ENCODE assay signal across 19 cellular contexts in genomic region chr1:230422221-230422981, GRCh38. TPM values are rescaled to one million over a fixed set of nuclear protein-coding genes. Genes with fewer than 3 reads are reported as not detected.
DNase-seq lines count a peak whose midpoint lies in the region; ATAC-seq and TF ChIP-seq lines count a peak whose summit lies in the region.
"Had no signal": no experiment of that assay in that cellular context is flagged by ENCODE, and none has a peak within 500 bp of the region (broad histone marks: within the 10 kb centered on the region; RNA-seq: fewer than 3 reads in every experiment).

No MANE protein-coding gene starts in this region.

- peak overlapping the region; percentile 47 for H3K4me3 Mint-ChIP-seq in natural killer cell
- H3K4me3 Mint-ChIP-seq in natural killer cell treated with Interleukin-12 subunit alpha and Interleukin-12 subunit beta and Interleukin-15 and Interleukin-18, amount 100 ng/mL, for 72 hours: no peak overlapping the region
- no peak overlapping the region for H3K4me3 Mint-ChIP-seq in osteocyte (ENCODE audit: unreplicated experiment)
- H3K4me3 Mint-ChIP-seq: memory B cell had no signal

- ATAC-seq in natural killer cell (no peak), GM19035 (IDR thresholded peaks at IDR 0.05; ENCODE audit: unreplicated experiment) (no peak), aorta (ENCODE audit: low FRiP score) (no peak)
- ATAC-seq in natural killer cell treated with Interleukin-12 subunit alpha and Interleukin-12 subunit beta and Interleukin-15 and Interleukin-18, amount 100 ng/mL, for 72 hours: no peak
- ATAC-seq: gastrocnemius medialis had no signal

- H3K4me3 ChIP-seq in esophagus muscularis mucosa: no peak overlapping the region
- H3K4me3 ChIP-seq in aorta (ENCODE audit: low read length in 2 of 2): no peak overlapping the region
- H3K4me3 ChIP-seq: cardiac muscle cell, gastrocnemius medialis, MG63 had no signal

- intact Hi-C loops in natural killer cell (cut with micrococcal nuclease) (no loop called here), esophagus muscularis mucosa (cut with DNase I) (no loop called here), aorta (cut with DNase I) (no loop called here)

- TF ChIP-seq CTCF in natural killer cell (IDR thresholded peaks at IDR 0.05): no peak
- TF ChIP-seq CTCF in esophagus muscularis mucosa (IDR thresholded peaks at IDR 0.05): no peak
- no peak for TF ChIP-seq CTCF in osteocyte (IDR thresholded peaks at IDR 0.05)

- H3K27me3 Mint-ChIP-seq in natural killer cell (ENCODE audit: low read depth in 2 of 2): peaks cover 41 to 56% of the 10 kb centered on the region in 2 donors
- H3K27me3 Mint-ChIP-seq in natural killer cell treated with Interleukin-12 subunit alpha and Interleukin-12 subunit beta and Interleukin-15 and Interleukin-18, amount 100 ng/mL, for 72 hours: peaks cover 40 to 56% of the 10 kb centered on the region in 2 donors
- peaks cover 63% of the 10 kb centered on the region for H3K27me3 Mint-ChIP-seq in osteocyte (ENCODE audit: unreplicated experiment)

- peaks cover 2% of the 10 kb centered on the region in 2 donors for H3K9me3 Mint-ChIP-seq in natural killer cell
- peaks cover 5% of the 10 kb centered on the region for H3K9me3 Mint-ChIP-seq in natural killer cell treated with Interleukin-12 subunit alpha and Interleukin-12 subunit beta and Interleukin-15 and Interleukin-18, amount 100 ng/mL, for 72 hours
- no peaks in the 10 kb centered on the region for H3K9me3 Mint-ChIP-seq in osteocyte (ENCODE audit: unreplicated experiment)

- 20% methylated on average over 14 of the region's 14 CpGs for WGBS in esophagus muscularis mucosa
- 37 to 44% methylated on average over 14 of the region's 14 CpGs for WGBS in aorta, 2 donors

- H3K27ac ChIP-seq in esophagus muscularis mucosa (replicated peaks in 1 of 4) (no peak overlapping the region), aorta (ENCODE audit: low read depth in 1 of 2, low read length in 2 of 2) (no peak overlapping the region)
- H3K27ac ChIP-seq: cardiac muscle cell, gastrocnemius medialis had no signal

- no peak for TF ChIP-seq EP300 in esophagus muscularis mucosa (IDR thresholded peaks at IDR 0.05)

- no peaks in the 10 kb centered on the region for H3K36me3 ChIP-seq in esophagus muscularis mucosa
- H3K36me3 ChIP-seq in aorta (ENCODE audit: control insufficient read depth in 1 of 2, insufficient read depth in 2 of 2, low read length in 1 of 2): no peaks in the 10 kb centered on the region
- H3K36me3 ChIP-seq: cardiac muscle cell, gastrocnemius medialis, MG63 had no signal

- H3K27me3 ChIP-seq in esophagus muscularis mucosa (peaks cover 0 to 95% (median 33%) of the 10 kb centered on the region in 4 donors), aorta (ENCODE audit: control insufficient read depth in 1 of 2, insufficient read depth in 2 of 2, low read length in 1 of 2) (no peaks in the 10 kb centered on the region)

- H3K9me3 ChIP-seq in esophagus muscularis mucosa: no peaks in the 10 kb centered on the region
- no peaks in the 10 kb centered on the region for H3K9me3 ChIP-seq in aorta (ENCODE audit: control insufficient read depth, low read length)
- H3K9me3 ChIP-seq: gastrocnemius medialis, MG63 had no signal

- peaks cover 23 to 25% of the 10 kb centered on the region in 2 donors for H3K4me1 Mint-ChIP-seq in natural killer cell
- peaks cover 20 to 22% of the 10 kb centered on the region in 2 donors for H3K4me1 Mint-ChIP-seq in natural killer cell treated with Interleukin-12 subunit alpha and Interleukin-12 subunit beta and Interleukin-15 and Interleukin-18, amount 100 ng/mL, for 72 hours (ENCODE audit: low read depth in 2 of 2)
- H3K4me1 Mint-ChIP-seq in osteocyte (ENCODE audit: unreplicated experiment): peaks cover 15% of the 10 kb centered on the region

- no peak for DNase-seq in natural killer cell
- DNase-seq in natural killer cell treated with Interleukin-12 subunit alpha and Interleukin-12 subunit beta and Interleukin-15 and Interleukin-18, amount 100 ng/mL, for 72 hours (ENCODE audit: low spot score): no peak
- peak; percentile 44 to 74 for DNase-seq in NCI-H524 (lab: John Stamatoyannopoulos, UW)
- peak; percentile 72 for DNase-seq in esophagus muscularis mucosa (ENCODE audit: extremely low spot score)
- DNase-seq in activated CD8-positive, alpha-beta memory T cell treated with anti-CD3 and anti-CD28 coated beads, Interleukin-2, amount 50 U/mL, for 4 hours: no peak
- no peak for DNase-seq in osteocyte (ENCODE audit: extremely low spot score, unreplicated experiment)
- DNase-seq in aorta: no peak
- DNase-seq: activated CD4-positive, alpha-beta T cell treated with anti-CD3 and anti-CD28 coated beads for 1 hour; activated CD8-positive, alpha-beta memory T cell treated with anti-CD3 and anti-CD28 coated beads, Interleukin-2, amount 50 U/mL, for 48 hours; activated naive CD4-positive, alpha-beta T cell treated with anti-CD3 and anti-CD28 coated beads, Interleukin-2, amount 50 U/mL, for 16 hours; gastrocnemius medialis; MG63; Right ventricle myocardium superior; stimulated activated naive CD4-positive, alpha-beta T cell; T-helper 2 cell had no signal

- no peak for TF ChIP-seq POLR2A in esophagus muscularis mucosa (IDR thresholded peaks at IDR 0.05; ENCODE audit: low read depth)

- H3K4me1 ChIP-seq in esophagus muscularis mucosa (peaks cover 7 to 21% (median 17%) of the 10 kb centered on the region in 4 donors), aorta (ENCODE audit: control insufficient read depth in 1 of 2, insufficient read depth in 2 of 2, low read length in 2 of 2) (no peaks in the 10 kb centered on the region)

- no peak overlapping the region for H3K27ac Mint-ChIP-seq in natural killer cell
- H3K27ac Mint-ChIP-seq in natural killer cell treated with Interleukin-12 subunit alpha and Interleukin-12 subunit beta and Interleukin-15 and Interleukin-18, amount 100 ng/mL, for 72 hours: no peak overlapping the region
- H3K27ac Mint-ChIP-seq in osteocyte (ENCODE audit: unreplicated experiment): no peak overlapping the region
- H3K27ac Mint-ChIP-seq: memory B cell had no signal

- H3K36me3 Mint-ChIP-seq in natural killer cell: peaks cover 7% of the 10 kb centered on the region
- peaks cover 7% of the 10 kb centered on the region for H3K36me3 Mint-ChIP-seq in natural killer cell treated with Interleukin-12 subunit alpha and Interleukin-12 subunit beta and Interleukin-15 and Interleukin-18, amount 100 ng/mL, for 72 hours
- no peaks in the 10 kb centered on the region for H3K36me3 Mint-ChIP-seq in osteocyte (ENCODE audit: unreplicated experiment)

RNA-seq across cellular contexts. Expression of gene PGBD5, which starts 3.7 kb away (rescaled TPM):
- total RNA-seq in natural killer cell (under 1 TPM in 2 of 3 donors, not detected in 1; 0.02 to 0.90 TPM), esophagus muscularis mucosa (1 to 10 TPM in 1 of 4 donors, under 1 TPM in 3; 0.19 to 1.2 (median 0.62) TPM), osteocyte (1.0 and 1.1 TPM in 2 replicates), aorta (under 1 TPM; 0.39 to 0.99 TPM)
- total RNA-seq in natural killer cell treated with Interleukin-12 subunit alpha and Interleukin-12 subunit beta and Interleukin-15 and Interleukin-18, amount 100 ng/mL, for 72 hours: under 1 TPM in 1 of 2 donors, not detected in 1; 0.03 TPM
- under 1 TPM; 0.31 to 0.75 TPM for polyA plus RNA-seq in aorta
- total RNA-seq: HT-29 had no signal

Comparison
In these comparisons a context has a peak if more than half of its experiments do, and no peak if none do; other contexts are left out.
1. DNase-seq: peak in NCI-H524 (2 of 2) and esophagus muscularis mucosa (single experiment); none in natural killer cell (single experiment), natural killer cell treated with Interleukin-12 subunit alpha and Interleukin-12 subunit beta and Interleukin-15 and Interleukin-18, amount 100 ng/mL, for 72 hours (single experiment), activated CD8-positive, alpha-beta memory T cell treated with anti-CD3 and anti-CD28 coated beads, Interleukin-2, amount 50 U/mL, for 4 hours (single experiment), osteocyte (single experiment) and aorta (0 of 2).